8 cellular contexts compared by ENCODE assay signal in the genomic region with DNA sequence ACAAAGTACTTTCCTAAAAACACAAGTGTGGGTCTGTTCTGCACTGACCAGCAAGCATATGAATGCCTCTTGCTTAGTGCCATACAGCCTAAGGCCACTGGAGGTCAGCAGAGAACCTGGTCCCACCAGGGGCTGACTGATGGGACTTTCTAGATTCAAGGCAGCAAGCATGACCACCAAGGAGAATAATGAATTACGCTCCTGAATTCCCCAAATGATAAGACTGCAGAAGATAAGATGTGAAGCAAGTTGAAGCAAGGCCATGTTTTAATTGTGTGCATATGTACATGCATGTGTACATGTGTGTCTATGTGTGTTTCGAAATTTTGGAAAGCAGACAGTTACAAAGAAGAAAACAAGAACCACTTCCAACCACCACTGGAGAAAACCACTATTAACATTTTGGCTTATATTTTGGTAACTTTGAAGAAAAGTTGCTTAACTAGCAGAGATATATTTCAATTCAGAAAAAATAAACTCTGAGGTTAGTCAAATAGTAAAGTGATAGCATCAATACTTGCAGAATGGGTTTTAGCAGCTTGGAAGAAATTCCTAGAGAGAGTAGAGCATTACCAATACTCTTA.
A peak's percentile ranks its signal among the peaks of the same experiment; 100 is the strongest.
DNase-seq lines count a peak whose midpoint lies in the region; ATAC-seq and TF ChIP-seq lines count a peak whose summit lies in the region.

No MANE protein-coding gene starts in this region.

- H3K27me3 ChIP-seq in RWPE2 (ENCODE audit: insufficient read depth, poor library complexity, severe bottlenecking) (no peaks in the 10 kb centered on the region), gastroesophageal sphincter (no peaks in the 10 kb centered on the region), parathyroid adenoma (ENCODE audit: control insufficient read depth, insufficient read depth, low read length) (no peaks in the 10 kb centered on the region), upper lobe of left lung (no peaks in the 10 kb centered on the region)

- no peaks in the 10 kb centered on the region for H3K9me3 ChIP-seq in RWPE2 (ENCODE audit: severe bottlenecking)
- H3K9me3 ChIP-seq in gastroesophageal sphincter = peaks cover 0 to 9% (median 0%) of the 10 kb centered on the region in 3 donors
- no peaks in the 10 kb centered on the region for H3K9me3 ChIP-seq in parathyroid adenoma (ENCODE audit: control insufficient read depth, low read length)
- H3K9me3 ChIP-seq in upper lobe of left lung = no peaks in the 10 kb centered on the region

- H3K4me1 ChIP-seq in RWPE2 (ENCODE audit: insufficient read depth, poor library complexity, severe bottlenecking) = no peaks in the 10 kb centered on the region
- H3K4me1 ChIP-seq in gastroesophageal sphincter = no peaks in the 10 kb centered on the region
- no peaks in the 10 kb centered on the region for H3K4me1 ChIP-seq in parathyroid adenoma
- peaks cover 0 to 10% (median 0%) of the 10 kb centered on the region in 4 donors for H3K4me1 ChIP-seq in upper lobe of left lung

- no peak overlapping the region for H2AFZ ChIP-seq in parathyroid adenoma

- DNase-seq in G401 (ENCODE audit: low spot score) = peak; percentile 73
- DNase-seq in KBM-7 = peak; percentile 80
- no peak for DNase-seq in RWPE2 (ENCODE audit: low spot score)
- DNase-seq in activated effector memory CD4-positive, alpha-beta T cell treated with anti-CD3 and anti-CD28 coated beads, Interleukin-2, amount 50 U/mL, for 16 hours = peak; percentile 86
- DNase-seq in upper lobe of left lung = peak in 1 of 2 donors; percentile 66

- ATAC-seq in GM21723 (IDR thresholded peaks at IDR 0.05; ENCODE audit: unreplicated experiment) (peak; percentile 91), RWPE2 (ENCODE audit: low read depth) (peak; percentile 93), gastroesophageal sphincter (peak; percentile 66), upper lobe of left lung (ENCODE audit: low FRiP score in 2 of 2) (peak; percentile 92 to 94)

- TF ChIP-seq CTCF in RWPE2 (IDR thresholded peaks at IDR 0.05; ENCODE audit: poor library complexity, severe bottlenecking) = peak; percentile 94
- TF ChIP-seq CTCF in gastroesophageal sphincter (IDR thresholded peaks at IDR 0.05) = peak; percentile 71 to 90 (median 82)
- peak; percentile 74 for TF ChIP-seq CTCF in parathyroid adenoma (IDR thresholded peaks at IDR 0.05)
- peak; percentile 72 to 91 (median 83) for TF ChIP-seq CTCF in upper lobe of left lung (IDR thresholded peaks at IDR 0.05)

- TF ChIP-seq EP300 in gastroesophageal sphincter (IDR thresholded peaks at IDR 0.05) = no peak
- no peak for TF ChIP-seq EP300 in upper lobe of left lung (IDR thresholded peaks at IDR 0.05)

- in situ Hi-C loops in G401 (cut with HindIII; ENCODE audit: low sequenced_read_pairs) (no loop called here), KBM-7 (cut with MboI; ENCODE audit: low pct_unique_long_range_greater_than_20kb, low sequenced_read_pairs) (loop anchor here (25.0 kb wide), 1 partner anchor 184 kb away; no protein-coding TSS in a partner anchor)

- no peak overlapping the region for H3K4me2 ChIP-seq in parathyroid adenoma (ENCODE audit: low read length)

- peaks cover 29% of the 10 kb centered on the region for H3K36me3 ChIP-seq in RWPE2 (ENCODE audit: low read depth)
- peaks cover 0 to 16% of the 10 kb centered on the region in 2 donors for H3K36me3 ChIP-seq in gastroesophageal sphincter
- H3K36me3 ChIP-seq in parathyroid adenoma (ENCODE audit: control insufficient read depth, insufficient read depth, low read length) = no peaks in the 10 kb centered on the region
- H3K36me3 ChIP-seq in upper lobe of left lung = peaks cover 0 to 2% (median 0%) of the 10 kb centered on the region in 4 donors

- H3K9ac ChIP-seq in parathyroid adenoma = no peak overlapping the region

- H3K4me3 ChIP-seq in RWPE2 (ENCODE audit: severe bottlenecking) (no peak overlapping the region), gastroesophageal sphincter (no peak overlapping the region), parathyroid adenoma (ENCODE audit: low read depth, low read length) (no peak overlapping the region), upper lobe of left lung (no peak overlapping the region)

- H3K79me2 ChIP-seq in parathyroid adenoma = no peaks in the 10 kb centered on the region

- 58 to 100% methylated on average over 1 to 2 of the region's 2 CpGs for WGBS in gastroesophageal sphincter (ENCODE audit: low coverage in 1 of 2), 2 donors
- 66 to 68% methylated on average over 2 of the region's 2 CpGs for WGBS in upper lobe of left lung, 2 donors

- TF ChIP-seq POLR2A in gastroesophageal sphincter (IDR thresholded peaks at IDR 0.05) (no peak), upper lobe of left lung (IDR thresholded peaks at IDR 0.05) (no peak)

- H3K27ac ChIP-seq in RWPE2 (ENCODE audit: poor library complexity, severe bottlenecking) (no peak overlapping the region), gastroesophageal sphincter (no peak overlapping the region), parathyroid adenoma (no peak overlapping the region), upper lobe of left lung (no peak overlapping the region)
